25 cellular contexts compared by ENCODE assay signal in genomic region chr6:157493173-157493572, GRCh38.
"Had no signal": no experiment of that assay in that cellular context is flagged by ENCODE, and none has a peak within 500 bp of the region (broad histone marks: within the 10 kb centered on the region; RNA-seq: fewer than 3 reads in every experiment).

No MANE protein-coding gene starts in this region.

- H2AFZ ChIP-seq: hepatocyte had no signal

- H3K27ac ChIP-seq: epithelial cell of prostate, esophagus squamous epithelium, hepatocyte, pancreas, stomach, thoracic aorta, transverse colon had no signal

- H3K27me3 ChIP-seq: dorsolateral prefrontal cortex, hepatocyte, pancreas, stomach, transverse colon had no signal

- H3K4me3 Mint-ChIP-seq: natural killer cell, neural crest cell had no signal

- H3K9me3 ChIP-seq: esophagus squamous epithelium, mucosa of descending colon, pancreas, stomach, thoracic aorta, transverse colon had no signal

- ATAC-seq: left cardiac atrium, mucosa of descending colon, natural killer cell, pancreas had no signal

- DNase-seq: central memory CD4-positive, alpha-beta T cell; cortex of kidney; dorsolateral prefrontal cortex; effector CD8-positive, alpha-beta T cell; esophagus squamous epithelium; foreskin fibroblast; kidney; left cardiac atrium; mucosa of descending colon; natural killer cell; nucleus accumbens; pancreas; right cardiac atrium; stimulated activated CD4-positive, alpha-beta T cell treated with anti-CD3 and anti-CD28 coated beads, Interleukin-4, amount 100 ng/mL, for 1 hour; stimulated activated CD8-positive, alpha-beta memory T cell treated with anti-CD3 and anti-CD28 coated beads, Interleukin-4, amount 100 ng/mL, for 48 hours; stimulated activated naive CD4-positive, alpha-beta T cell; stomach; substantia nigra; transverse colon had no signal

- H3K36me3 Mint-ChIP-seq: natural killer cell had no signal

- H3K36me3 ChIP-seq: esophagus squamous epithelium, pancreas, stomach, thoracic aorta, transverse colon had no signal

- H3K27ac Mint-ChIP-seq: natural killer cell, progenitor cell of endocrine pancreas had no signal

- H3K4me3 ChIP-seq: dorsolateral prefrontal cortex, esophagus squamous epithelium, hepatocyte, mucosa of descending colon, pancreas, smooth muscle cell, stomach, thoracic aorta, transverse colon had no signal

- H3K4me2 ChIP-seq: hepatocyte, smooth muscle cell had no signal

- H3K4me1 Mint-ChIP-seq: neural crest cell had no signal
